ENCODE assay signal across 8 cellular contexts in the genomic region with DNA sequence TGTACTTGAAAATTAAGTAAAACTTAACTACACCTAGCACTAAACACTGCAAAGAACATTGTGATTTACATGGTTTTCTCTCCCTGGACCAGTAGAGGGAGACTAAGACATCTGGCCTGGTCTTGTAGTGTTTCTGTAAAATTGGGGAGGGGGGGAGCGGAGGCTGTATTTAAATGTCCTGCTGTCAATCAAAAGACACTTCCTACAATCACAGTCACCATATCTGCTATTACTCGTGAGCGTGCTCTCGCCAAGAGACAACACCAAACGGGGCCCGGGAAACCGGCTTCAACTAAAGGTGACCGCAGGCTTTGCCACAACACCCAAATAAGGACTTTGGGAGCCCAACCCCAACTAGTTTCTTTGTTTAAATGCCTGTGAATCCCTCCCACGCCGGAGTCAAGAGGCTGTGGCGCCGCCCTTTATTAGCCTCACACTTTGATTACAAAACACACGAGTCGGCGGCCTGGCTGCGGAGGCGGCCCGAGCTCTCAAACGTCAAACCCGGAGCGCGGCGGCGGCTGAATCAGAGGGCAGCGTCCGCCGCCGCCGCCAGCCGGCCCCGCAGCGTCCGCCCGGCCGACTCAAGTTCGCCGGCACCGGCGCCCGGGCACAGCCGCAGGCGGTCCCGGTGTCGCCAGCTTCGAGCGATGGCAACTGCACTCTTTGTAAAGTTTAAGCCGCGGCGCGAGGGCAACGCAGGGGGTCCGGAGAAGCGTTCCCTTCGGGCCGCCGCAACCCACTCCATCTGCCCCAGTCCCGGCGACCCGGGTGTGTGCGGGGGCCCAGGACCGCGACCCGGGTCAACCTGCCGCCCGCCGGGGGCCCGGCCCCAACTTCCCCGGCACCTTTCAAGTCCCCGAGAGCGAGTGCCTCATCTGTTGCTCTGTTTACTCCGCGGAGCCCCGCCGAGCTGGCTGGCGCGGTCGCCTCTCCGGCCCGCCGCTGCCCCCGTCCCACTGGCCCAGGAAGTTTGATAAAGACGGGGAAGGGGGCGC. TPM values are rescaled to one million over a fixed set of nuclear protein-coding genes. Genes with fewer than 3 reads are reported as not detected.
A peak's percentile ranks its signal among the peaks of the same experiment; 100 is the strongest.
DNase-seq lines count a peak whose midpoint lies in the region; ATAC-seq and TF ChIP-seq lines count a peak whose summit lies in the region.

No MANE protein-coding gene starts in this region.

- peaks cover 0 to 6% of the 10 kb centered on the region in 2 donors for H3K27me3 ChIP-seq in left lung

- H3K36me3 ChIP-seq in left lung, result no peaks in the 10 kb centered on the region

- peak overlapping the region; percentile 99 to 100 for H3K27ac ChIP-seq in left lung

- TF ChIP-seq CTCF in left lung (IDR thresholded peaks at IDR 0.05), result peak; percentile 59 to 70

- peak; percentile 14 to 84 (median 77) for DNase-seq in C1 segment of cervical spinal cord (lab: John Stamatoyannopoulos, UW)
- peak; percentile 97 for DNase-seq in NCI-H748 (lab: John Stamatoyannopoulos, UW; ENCODE audit: unreplicated experiment)
- peak; percentile 68 to 84 for DNase-seq in activated CD4-positive, alpha-beta T cell treated with anti-CD3 and anti-CD28 coated beads, Interleukin-2, amount 50 U/mL, for 24 hours (ENCODE audit: low read depth in 1 of 2, low spot score in 1 of 2)
- DNase-seq in dermis blood vessel endothelial cell, result peak; percentile 96
- DNase-seq in left lung, result peak; percentile 94 to 97
- peak; percentile 84 for DNase-seq in stimulated activated CD4-positive, alpha-beta T cell treated with anti-CD3 and anti-CD28 coated beads, Interleukin-2, amount 100 ng/mL, for 4 hours (ENCODE audit: low read depth)

- peaks cover 13 to 46% of the 10 kb centered on the region in 2 donors for H3K4me1 ChIP-seq in left lung

- ATAC-seq in GM19372 (IDR thresholded peaks at IDR 0.05; ENCODE audit: low read depth, unreplicated experiment) (peak; percentile 47), HG03565 (IDR thresholded peaks at IDR 0.05; ENCODE audit: unreplicated experiment) (peak; percentile 41), left lung (peak; percentile 80)

- H3K9me3 ChIP-seq in left lung, result peaks cover 0 to 2% of the 10 kb centered on the region in 2 donors

- intact Hi-C loops in left lung (cut with DNase I), result loop anchor here in 1 of 2 donors (10.0 kb wide), 1 partner anchor 139 kb away; no protein-coding TSS in a partner anchor

- H3K4me3 ChIP-seq in left lung, result peak overlapping the region; percentile 77 to 88

RNA-seq across cellular contexts. Expression of a gene that starts 1.3 kb away (rescaled TPM):
- total RNA-seq in dermis blood vessel endothelial cell (8.9 and 10.6 TPM in 2 replicates), left lung (10 to 100 TPM; 13.2 to 20.0 TPM)

Comparison
In these comparisons a context has a peak if more than half of its experiments do, and no peak if none do; other contexts are left out.
1. Peak in every context shown above with its lines: DNase-seq, ATAC-seq, H3K4me3 ChIP-seq and H3K27ac ChIP-seq.